ENCODE assay signal across 9 cellular contexts in genomic region chrX:148942754-148943153, GRCh38.
"Had no signal": no experiment of that assay in that cellular context is flagged by ENCODE, and none has a peak within 500 bp of the region (broad histone marks: within the 10 kb centered on the region; RNA-seq: fewer than 3 reads in every experiment).

No MANE protein-coding gene starts in this region.

- H3K9me3 ChIP-seq: HAP-1 had no signal

- H3K4me3 Mint-ChIP-seq: HFFc6 had no signal

- ATAC-seq: HCT116, K562 had no signal

- DNase-seq: GM23248, GOT3, H7, HFFc6, IMR-90 had no signal

- H3K27ac Mint-ChIP-seq: HFFc6 had no signal

- H3K9ac ChIP-seq: GM23248 had no signal

- H3K27ac ChIP-seq: GM23248 had no signal

- FAIRE-seq: HTR-8/SVneo, K562 had no signal

- H3K4me3 ChIP-seq: GM23248, HAP-1, K562 had no signal

- H3K36me3 ChIP-seq: HAP-1 had no signal

- H2AFZ ChIP-seq: GM23248 had no signal
